Comparison of ENCODE assay signal across 33 cellular contexts in genomic region chr4:176385601-176386000, GRCh38.
"Had no signal": no experiment of that assay in that cellular context is flagged by ENCODE, and none has a peak within 500 bp of the region (broad histone marks: within the 10 kb centered on the region; RNA-seq: fewer than 3 reads in every experiment).

No MANE protein-coding gene starts in this region.

- DNase-seq: Karpas-422, Kasumi-1, MG63, MM.1S, NCI-H1048, NCI-H1092, NCI-H1092 treated with DMSO at 0.1 percent for 48 hours, NCI-H1105, NCI-H1105 treated with DMSO at 0.1 percent for 48 hours, NCI-H1417, NCI-H1417 treated with DMSO at 0.1 percent for 48 hours, NCI-H1436, NCI-H1436 treated with DMSO at 0.1 percent for 48 hours, NCI-H146, NCI-H1694, NCI-H1694 treated with DMSO at 0.1 percent for 48 hours, NCI-H187, NCI-H187 treated with DMSO at 0.1 percent for 48 hours, NCI-H1930, NCI-H2029, NCI-H2029 treated with DMSO at 0.1 percent for 48 hours, NCI-H2081, NCI-H2081 treated with DMSO at 0.1 percent for 48 hours, NCI-H2107, NCI-H2171, NCI-H2171 treated with DMSO at 0.1 percent for 48 hours, NCI-H2227 treated with DMSO at 0.1 percent for 48 hours, NCI-H226, NCI-H345, NCI-H446, NCI-H446 treated with DMSO at 0.1 percent for 48 hours, NCI-H510A, NCI-H510A treated with DMSO at 0.1 percent for 48 hours had no signal
